In genomic region chr7:20330176-20330796, GRCh38 we compare ENCODE assay signal across 8 cellular contexts. TPM values are rescaled to one million over a fixed set of nuclear protein-coding genes. Genes with fewer than 3 reads are reported as not detected.
DNase-seq lines count a peak whose midpoint lies in the region; ATAC-seq and TF ChIP-seq lines count a peak whose summit lies in the region.

No MANE protein-coding gene starts in this region.

- H3K4me1 Mint-ChIP-seq in activated T-cell treated with anti-CD3 and anti-CD28 coated beads, Interleukin-2, amount 50 U/mL, for 4 hours (ENCODE audit: low read depth) = peaks cover 19% of the 10 kb centered on the region
- H3K4me1 Mint-ChIP-seq in nephron = peaks cover 32% of the 10 kb centered on the region

- in situ Hi-C loops in GM18951 (cut with MboI; ENCODE audit: low sequenced_read_pairs, unreplicated experiment) = loop anchor here (25.0 kb wide), 1 partner anchor 257 kb away; no protein-coding TSS in a partner anchor

- TF ChIP-seq CTCF in fibroblast of villous mesenchyme (IDR thresholded peaks at IDR 0.05; ENCODE audit: insufficient read depth, low read depth, low read length) (no peak), nephron (IDR thresholded peaks at IDR 0.05; ENCODE audit: unreplicated experiment in 3 of 3) (no peak), suprapubic skin (IDR thresholded peaks at IDR 0.05) (no peak)

- H3K4me3 ChIP-seq in fibroblast of villous mesenchyme (ENCODE audit: low read depth, low read length) = peak overlapping the region; percentile 70
- H3K4me3 ChIP-seq in suprapubic skin = peak overlapping the region; percentile 77

- WGBS in suprapubic skin = 0% methylated on average over 31 of the region's 42 CpGs

- H3K36me3 Mint-ChIP-seq in activated T-cell treated with anti-CD3 and anti-CD28 coated beads, Interleukin-2, amount 50 U/mL, for 4 hours (ENCODE audit: insufficient read depth) = no peaks in the 10 kb centered on the region
- H3K36me3 Mint-ChIP-seq in nephron (ENCODE audit: low read depth) = peaks cover under 1% of the 10 kb centered on the region

- no peaks in the 10 kb centered on the region for H3K27me3 ChIP-seq in suprapubic skin

- DNase-seq in C1 segment of cervical spinal cord (lab: John Stamatoyannopoulos, UW) (peak in 13 of 14 donors; percentile 54 to 96 (median 87)), NCI-H510A (lab: John Stamatoyannopoulos, UW) (peak; percentile 65), fibroblast of villous mesenchyme (ENCODE audit: low read depth) (peak; percentile 73), suprapubic skin (ENCODE audit: low spot score in 2 of 2) (peak; percentile 81 to 89)
- peak; percentile 19 for DNase-seq in activated T-cell treated with anti-CD3 and anti-CD28 coated beads, Interleukin-2, amount 50 U/mL, for 4 hours

- peak; percentile 33 for ATAC-seq in HG03108 (IDR thresholded peaks at IDR 0.05; ENCODE audit: unreplicated experiment)
- peak; percentile 77 to 81 for ATAC-seq in activated T-cell treated with anti-CD3 and anti-CD28 coated beads, Interleukin-2, amount 50 U/mL, for 4 hours

- H3K27ac Mint-ChIP-seq in nephron = peak overlapping the region; percentile 99

- no peaks in the 10 kb centered on the region for H3K9me3 ChIP-seq in suprapubic skin

- H3K4me1 ChIP-seq in suprapubic skin = peaks cover 9% of the 10 kb centered on the region

- peaks cover 43% of the 10 kb centered on the region for H3K27me3 Mint-ChIP-seq in activated T-cell treated with anti-CD3 and anti-CD28 coated beads, Interleukin-2, amount 50 U/mL, for 4 hours (ENCODE audit: low read depth)
- peaks cover 5% of the 10 kb centered on the region for H3K27me3 Mint-ChIP-seq in nephron (ENCODE audit: low read depth)

- H3K4me3 Mint-ChIP-seq in activated T-cell treated with anti-CD3 and anti-CD28 coated beads, Interleukin-2, amount 50 U/mL, for 4 hours = peak overlapping the region; percentile 76
- H3K4me3 Mint-ChIP-seq in nephron = peak overlapping the region; percentile 93 to 99 (median 93)

- TF ChIP-seq EP300 in suprapubic skin (IDR thresholded peaks at IDR 0.05) = no peak

- TF ChIP-seq POLR2A in GM18951 (IDR thresholded peaks at IDR 0.05; ENCODE audit: extremely low read depth, insufficient read depth, insufficient read length) = peak; percentile 56
- TF ChIP-seq POLR2A in suprapubic skin (IDR thresholded peaks at IDR 0.05) = no peak

- no peaks in the 10 kb centered on the region for H3K36me3 ChIP-seq in suprapubic skin

- peak overlapping the region; percentile 96 for H3K27ac ChIP-seq in suprapubic skin

- H3K9me3 Mint-ChIP-seq in activated T-cell treated with anti-CD3 and anti-CD28 coated beads, Interleukin-2, amount 50 U/mL, for 4 hours = no peaks in the 10 kb centered on the region
- H3K9me3 Mint-ChIP-seq in nephron = no peaks in the 10 kb centered on the region

RNA-seq across cellular contexts. Expression of gene ITGB8, which starts 0.4 kb away (rescaled TPM):
- total RNA-seq in activated T-cell treated with anti-CD3 and anti-CD28 coated beads, Interleukin-2, amount 50 U/mL, for 4 hours = under 1 TPM; 0.10 to 0.19 (median 0.11) TPM
- total RNA-seq in fibroblast of villous mesenchyme = 6.4 and 13.0 TPM in 2 replicates
- total RNA-seq in suprapubic skin = 10 to 100 TPM; 30.7 to 65.5 (median 57.5) TPM

Comparison
In these comparisons a context has a peak if more than half of its experiments do, and no peak if none do; other contexts are left out.
1. Peak in every context shown above with its lines: DNase-seq, ATAC-seq, H3K4me3 ChIP-seq and H3K27ac ChIP-seq.
2. DNase-seq: peak in every context shown above with its lines; median percentile 87 in C1 segment of cervical spinal cord; 85 in suprapubic skin; 73 in fibroblast of villous mesenchyme; 65 in NCI-H510A; 19 in activated T-cell treated with anti-CD3 and anti-CD28 coated beads, Interleukin-2, amount 50 U/mL, for 4 hours.